Comparison of ENCODE assay signal across 9 cellular contexts in genomic region chr1:62508187-62508758, GRCh38.
DNase-seq lines count a peak whose midpoint lies in the region; ATAC-seq and TF ChIP-seq lines count a peak whose summit lies in the region.
"Had no signal": no experiment of that assay in that cellular context is flagged by ENCODE, and none has a peak within 500 bp of the region (broad histone marks: within the 10 kb centered on the region; RNA-seq: fewer than 3 reads in every experiment).

No MANE protein-coding gene starts in this region.

- H3K9me3 ChIP-seq in fibroblast of lung (ENCODE audit: control insufficient read depth, insufficient read depth, low read depth, low read length), result no peaks in the 10 kb centered on the region
- no peaks in the 10 kb centered on the region for H3K9me3 ChIP-seq in psoas muscle
- H3K9me3 ChIP-seq: SJSA1 had no signal

- no peaks in the 10 kb centered on the region for H3K4me1 ChIP-seq in fibroblast of lung (ENCODE audit: control insufficient read depth, extremely low read depth, insufficient read depth, low read length)
- H3K4me1 ChIP-seq in psoas muscle, result no peaks in the 10 kb centered on the region

- no peak overlapping the region for H2AFZ ChIP-seq in fibroblast of lung (ENCODE audit: low read length)

- POLR2A ChIA-PET in RWPE1 (lab: Yijun Ruan, JAX; ENCODE audit: low non-redundant PET), result no interaction called here

- H3K27me3 ChIP-seq in HL-60 (ENCODE audit: insufficient read depth, poor library complexity, severe bottlenecking), result no peaks in the 10 kb centered on the region
- H3K27me3 ChIP-seq in fibroblast of lung (ENCODE audit: control insufficient read depth, insufficient read depth, low read length), result no peaks in the 10 kb centered on the region
- H3K27me3 ChIP-seq in psoas muscle (ENCODE audit: insufficient read depth in 3 of 3, low read length in 2 of 3), result no peaks in the 10 kb centered on the region
- H3K27me3 ChIP-seq: SJSA1 had no signal

- peak; percentile 40 for TF ChIP-seq CTCF in HL-60 (IDR thresholded peaks at IDR 0.05; ENCODE audit: insufficient read depth, low read length)
- TF ChIP-seq CTCF in RWPE1 (conservative IDR thresholded peaks at IDR 0.05; ENCODE audit: low read depth), result peak; percentile 73
- peak; percentile 52 to 65 for TF ChIP-seq CTCF in fibroblast of lung (conservative IDR thresholded peaks at IDR 0.05 in 1 of 2, IDR thresholded peaks at IDR 0.05 in 1 of 2; ENCODE audit: low read depth in 1 of 2, low read length in 2 of 2)
- TF ChIP-seq CTCF in psoas muscle (IDR thresholded peaks at IDR 0.05), result peak; percentile 58

- no peak overlapping the region for H3K9ac ChIP-seq in fibroblast of lung (ENCODE audit: insufficient read depth, low read length)

- H4K20me1 ChIP-seq in fibroblast of lung (ENCODE audit: control insufficient read depth, extremely low read depth, insufficient read depth, low read length), result no peaks in the 10 kb centered on the region

- WGBS in psoas muscle, 3 donors, result 92 to 96% (median 94%) methylated on average over 1 of the region's 1 CpG

- intact Hi-C loops in psoas muscle (cut with DNase I) (loop anchor here in 1 of 2 donors (5.0 kb wide), 1 partner anchor 239 kb away; no protein-coding TSS in a partner anchor), posterior vena cava (cut with DNase I) (loop anchor here in 1 of 2 donors (10.0 kb wide), 1 partner anchor 237 kb away; no protein-coding TSS in a partner anchor)

- no peaks in the 10 kb centered on the region for H3K79me2 ChIP-seq in fibroblast of lung (ENCODE audit: control insufficient read depth, insufficient read depth, low read length)

- ATAC-seq in psoas muscle, result peak in 1 of 4 donors; percentile 62

- H3K4me3 ChIP-seq in HL-60 (replicated peaks; ENCODE audit: insufficient read depth, low read length) (no peak overlapping the region), fibroblast of lung (replicated peaks in 1 of 4; ENCODE audit: control extremely low read depth in 1 of 4, insufficient read depth in 1 of 4, low read depth in 3 of 4, low read length in 4 of 4) (no peak overlapping the region), psoas muscle (no peak overlapping the region)
- H3K4me3 ChIP-seq: SJSA1 had no signal

- peaks cover 5% of the 10 kb centered on the region for H3K36me3 ChIP-seq in fibroblast of lung (ENCODE audit: control insufficient read depth, insufficient read depth, low read length)
- H3K36me3 ChIP-seq in psoas muscle (ENCODE audit: insufficient read depth in 1 of 2, low read depth in 1 of 2), result peaks cover 0 to 58% of the 10 kb centered on the region in 2 donors
- H3K36me3 ChIP-seq: SJSA1 had no signal

- H3K27ac ChIP-seq in HL-60 (replicated peaks) (no peak overlapping the region), RWPE1 (no peak overlapping the region), fibroblast of lung (ENCODE audit: insufficient read depth, low read length) (no peak overlapping the region), psoas muscle (no peak overlapping the region)
- H3K27ac ChIP-seq: SJSA1 had no signal

- H3K4me2 ChIP-seq in fibroblast of lung (ENCODE audit: extremely low read depth, insufficient read depth, low read length), result no peak overlapping the region

- DNase-seq in DMS 273 (lab: John Stamatoyannopoulos, UW; ENCODE audit: unreplicated experiment) (peak; percentile 67), HL-60 (ENCODE audit: low read depth in 1 of 2, low spot score in 1 of 2) (peak in 1 of 2 experiments; percentile 36), RWPE1 (ENCODE audit: low spot score) (peak; percentile 21), fibroblast of lung (ENCODE audit: low read depth in 2 of 2) (peak; percentile 42 to 76), psoas muscle (no peak), posterior vena cava (ENCODE audit: low spot score) (no peak)
- DNase-seq in activated CD4-positive, alpha-beta T cell treated with anti-CD3 and anti-CD28 coated beads, Interleukin-2, amount 50 U/mL, for 48 hours, result no peak
- DNase-seq in activated CD4-positive, alpha-beta T cell treated with anti-CD3 and anti-CD28 coated beads for 48 hours, result no peak

- CTCF ChIA-PET in RWPE1 (lab: Yijun Ruan, JAX), result interaction anchor here (0.6 to 1.8 kb wide), 11 partner anchors 8 to 1513 kb away, joined by 3 to 16 read pairs (median 4); no protein-coding TSS in a partner anchor

Comparison
In these comparisons a context has a peak if more than half of its experiments do, and no peak if none do; other contexts are left out.
1. DNase-seq: peak in DMS 273 (single experiment), RWPE1 (single experiment) and fibroblast of lung (2 of 2); none in psoas muscle (0 of 2), posterior vena cava (single experiment), activated CD4-positive, alpha-beta T cell treated with anti-CD3 and anti-CD28 coated beads, Interleukin-2, amount 50 U/mL, for 48 hours (0 of 2) and activated CD4-positive, alpha-beta T cell treated with anti-CD3 and anti-CD28 coated beads for 48 hours (single experiment).
2. Peak in every context shown above with its lines, with median percentiles within 50 percentile points of each other: CTCF ChIP-seq.